1 cellular context compared by ENCODE assay signal in the genomic region with DNA sequence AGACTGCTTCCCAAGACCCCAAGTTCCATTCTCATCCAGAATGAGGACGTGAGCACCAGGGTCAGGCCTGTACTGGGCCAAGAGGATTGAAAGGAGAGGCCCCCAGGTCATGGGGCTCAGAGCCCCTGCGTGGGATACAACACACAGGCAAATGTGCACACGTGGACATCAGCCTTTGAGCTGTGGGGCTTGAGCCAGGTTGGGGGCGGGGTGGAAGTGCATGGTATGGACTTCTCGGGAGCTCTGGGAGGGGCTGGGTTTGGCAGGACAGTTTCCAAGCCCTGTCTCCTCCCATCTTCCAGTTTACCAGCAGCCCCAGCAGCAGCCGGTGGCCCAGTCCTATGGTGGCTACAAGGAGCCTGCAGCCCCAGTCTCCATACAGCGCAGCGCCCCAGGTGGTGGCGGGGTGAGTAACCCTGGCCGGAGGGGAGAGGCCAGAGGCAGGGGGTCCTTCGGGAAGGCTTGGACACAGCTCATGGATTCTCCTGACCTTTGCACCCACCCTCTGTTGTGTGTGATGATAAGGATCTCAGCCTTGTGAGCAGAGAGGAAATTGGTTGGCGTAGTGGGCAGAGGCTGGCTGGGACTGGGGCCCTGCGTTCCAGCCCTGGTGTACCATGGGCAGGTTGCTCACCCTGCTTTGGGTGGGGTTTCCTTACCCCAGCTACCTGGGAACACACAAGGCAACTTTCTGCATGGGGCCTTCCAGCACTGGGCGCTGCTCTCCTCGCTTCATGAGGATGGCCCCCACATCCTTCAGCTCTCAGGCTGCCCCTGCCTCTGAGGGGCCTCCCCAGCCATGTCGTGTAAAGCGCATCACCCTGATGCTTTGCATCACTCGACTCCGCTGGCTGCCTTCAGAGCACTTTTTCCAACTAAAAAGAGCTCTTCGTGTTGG.
TF ChIP-seq lines count a peak whose summit lies in the region.

No MANE protein-coding gene starts in this region.

TF ChIP-seq in HepG2, 621 proteins besides CTCF, POLR2A, EP300 and RAD21 (continued from another document and continues in another):
- TF ChIP-seq, protein P1, sequence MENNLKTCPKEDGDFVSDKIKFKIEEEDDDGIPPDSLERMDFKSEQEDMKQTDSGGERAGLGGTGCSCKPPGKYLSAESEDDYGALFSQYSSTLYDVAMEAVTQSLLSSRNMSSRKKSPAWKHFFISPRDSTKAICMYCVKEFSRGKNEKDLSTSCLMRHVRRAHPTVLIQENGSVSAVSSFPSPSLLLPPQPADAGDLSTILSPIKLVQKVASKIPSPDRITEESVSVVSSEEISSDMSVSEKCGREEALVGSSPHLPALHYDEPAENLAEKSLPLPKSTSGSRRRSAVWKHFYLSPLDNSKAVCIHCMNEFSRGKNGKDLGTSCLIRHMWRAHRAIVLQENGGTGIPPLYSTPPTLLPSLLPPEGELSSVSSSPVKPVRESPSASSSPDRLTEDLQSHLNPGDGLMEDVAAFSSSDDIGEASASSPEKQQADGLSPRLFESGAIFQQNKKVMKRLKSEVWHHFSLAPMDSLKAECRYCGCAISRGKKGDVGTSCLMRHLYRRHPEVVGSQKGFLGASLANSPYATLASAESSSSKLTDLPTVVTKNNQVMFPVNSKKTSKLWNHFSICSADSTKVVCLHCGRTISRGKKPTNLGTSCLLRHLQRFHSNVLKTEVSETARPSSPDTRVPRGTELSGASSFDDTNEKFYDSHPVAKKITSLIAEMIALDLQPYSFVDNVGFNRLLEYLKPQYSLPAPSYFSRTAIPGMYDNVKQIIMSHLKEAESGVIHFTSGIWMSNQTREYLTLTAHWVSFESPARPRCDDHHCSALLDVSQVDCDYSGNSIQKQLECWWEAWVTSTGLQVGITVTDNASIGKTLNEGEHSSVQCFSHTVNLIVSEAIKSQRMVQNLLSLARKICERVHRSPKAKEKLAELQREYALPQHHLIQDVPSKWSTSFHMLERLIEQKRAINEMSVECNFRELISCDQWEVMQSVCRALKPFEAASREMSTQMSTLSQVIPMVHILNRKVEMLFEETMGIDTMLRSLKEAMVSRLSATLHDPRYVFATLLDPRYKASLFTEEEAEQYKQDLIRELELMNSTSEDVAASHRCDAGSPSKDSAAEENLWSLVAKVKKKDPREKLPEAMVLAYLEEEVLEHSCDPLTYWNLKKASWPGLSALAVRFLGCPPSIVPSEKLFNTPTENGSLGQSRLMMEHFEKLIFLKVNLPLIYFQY (CRISPR knock-in tag; IDR thresholded peaks at IDR 0.05; ENCODE audit: borderline replicate concordance): peak; percentile 27; the same call in 1 of the 2 replicates
- TF ChIP-seq EEA1 (CRISPR knock-in tag; IDR thresholded peaks at IDR 0.05; ENCODE audit: borderline replicate concordance) (peak; percentile 58; the same call in 1 of the 2 replicates), NFE2L2 (IDR thresholded peaks at IDR 0.05; ENCODE audit: low read length) (no peak), SAP130 (CRISPR knock-in tag; IDR thresholded peaks at IDR 0.05; ENCODE audit: low read depth) (peak; percentile 79), FOXP1 (IDR thresholded peaks at IDR 0.05) (no peak), FOXP1 (CRISPR knock-in tag; IDR thresholded peaks at IDR 0.05) (peak; percentile 19; the same call in 1 of the 2 replicates), ZNF562 (CRISPR knock-in tag; IDR thresholded peaks at IDR 0.05; ENCODE audit: borderline replicate concordance) (no peak), SKI (IDR thresholded peaks at IDR 0.05; ENCODE audit: partially characterized antibody) (peak; percentile 74), HNF4A (CRISPR knock-in tag; IDR thresholded peaks at IDR 0.05) (peak; percentile 95), SMAD3 (CRISPR knock-in tag; IDR thresholded peaks at IDR 0.05) (peak; percentile 65), RXRB (CRISPR knock-in tag; IDR thresholded peaks at IDR 0.05; ENCODE audit: borderline replicate concordance) (peak; percentile 62), GZF1 (CRISPR knock-in tag; IDR thresholded peaks at IDR 0.05) (no peak), RFX5 (IDR thresholded peaks at IDR 0.05; ENCODE audit: low read depth, low read length) (no peak), FLYWCH1 (CRISPR knock-in tag; IDR thresholded peaks at IDR 0.05) (no peak), ATRX (CRISPR knock-in tag; IDR thresholded peaks at IDR 0.05; ENCODE audit: borderline replicate concordance) (no peak), TFE3 (CRISPR knock-in tag; IDR thresholded peaks at IDR 0.05) (peak; percentile 48; the same call in 1 of the 2 replicates), ZNF724P (CRISPR knock-in tag; IDR thresholded peaks at IDR 0.05; ENCODE audit: borderline replicate concordance) (peak; percentile 83; the same call in 1 of the 2 replicates), TEAD2 (CRISPR knock-in tag; IDR thresholded peaks at IDR 0.05) (no peak), SNRNP70 (IDR thresholded peaks at IDR 0.05; ENCODE audit: low read depth, low read length) (no peak), ZFP37 (CRISPR knock-in tag; IDR thresholded peaks at IDR 0.05; ENCODE audit: borderline replicate concordance) (no peak), FOXP4 (CRISPR knock-in tag; IDR thresholded peaks at IDR 0.05) (peak; percentile 71), ELF3 (CRISPR knock-in tag; IDR thresholded peaks at IDR 0.05) (peak; percentile 48; the same call in 1 of the 2 replicates)
- TF ChIP-seq, protein P2, sequence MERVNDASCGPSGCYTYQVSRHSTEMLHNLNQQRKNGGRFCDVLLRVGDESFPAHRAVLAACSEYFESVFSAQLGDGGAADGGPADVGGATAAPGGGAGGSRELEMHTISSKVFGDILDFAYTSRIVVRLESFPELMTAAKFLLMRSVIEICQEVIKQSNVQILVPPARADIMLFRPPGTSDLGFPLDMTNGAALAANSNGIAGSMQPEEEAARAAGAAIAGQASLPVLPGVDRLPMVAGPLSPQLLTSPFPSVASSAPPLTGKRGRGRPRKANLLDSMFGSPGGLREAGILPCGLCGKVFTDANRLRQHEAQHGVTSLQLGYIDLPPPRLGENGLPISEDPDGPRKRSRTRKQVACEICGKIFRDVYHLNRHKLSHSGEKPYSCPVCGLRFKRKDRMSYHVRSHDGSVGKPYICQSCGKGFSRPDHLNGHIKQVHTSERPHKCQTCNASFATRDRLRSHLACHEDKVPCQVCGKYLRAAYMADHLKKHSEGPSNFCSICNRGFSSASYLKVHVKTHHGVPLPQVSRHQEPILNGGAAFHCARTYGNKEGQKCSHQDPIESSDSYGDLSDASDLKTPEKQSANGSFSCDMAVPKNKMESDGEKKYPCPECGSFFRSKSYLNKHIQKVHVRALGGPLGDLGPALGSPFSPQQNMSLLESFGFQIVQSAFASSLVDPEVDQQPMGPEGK (CRISPR knock-in tag; IDR thresholded peaks at IDR 0.05): peak; percentile 92
- TF ChIP-seq, protein P3, sequence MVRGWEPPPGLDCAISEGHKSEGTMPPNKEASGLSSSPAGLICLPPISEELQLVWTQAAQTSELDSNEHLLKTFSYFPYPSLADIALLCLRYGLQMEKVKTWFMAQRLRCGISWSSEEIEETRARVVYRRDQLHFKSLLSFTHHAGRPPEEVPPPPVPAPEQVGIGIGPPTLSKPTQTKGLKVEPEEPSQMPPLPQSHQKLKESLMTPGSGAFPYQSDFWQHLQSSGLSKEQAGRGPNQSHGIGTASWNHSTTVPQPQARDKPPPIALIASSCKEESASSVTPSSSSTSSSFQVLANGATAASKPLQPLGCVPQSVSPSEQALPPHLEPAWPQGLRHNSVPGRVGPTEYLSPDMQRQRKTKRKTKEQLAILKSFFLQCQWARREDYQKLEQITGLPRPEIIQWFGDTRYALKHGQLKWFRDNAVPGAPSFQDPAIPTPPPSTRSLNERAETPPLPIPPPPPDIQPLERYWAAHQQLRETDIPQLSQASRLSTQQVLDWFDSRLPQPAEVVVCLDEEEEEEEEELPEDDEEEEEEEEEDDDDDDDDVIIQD (CRISPR knock-in tag; IDR thresholded peaks at IDR 0.05; ENCODE audit: low read depth): 0 out of 2 replicates have a peak, but pooled peaks have one; percentile 18
- TF ChIP-seq, protein P4, sequence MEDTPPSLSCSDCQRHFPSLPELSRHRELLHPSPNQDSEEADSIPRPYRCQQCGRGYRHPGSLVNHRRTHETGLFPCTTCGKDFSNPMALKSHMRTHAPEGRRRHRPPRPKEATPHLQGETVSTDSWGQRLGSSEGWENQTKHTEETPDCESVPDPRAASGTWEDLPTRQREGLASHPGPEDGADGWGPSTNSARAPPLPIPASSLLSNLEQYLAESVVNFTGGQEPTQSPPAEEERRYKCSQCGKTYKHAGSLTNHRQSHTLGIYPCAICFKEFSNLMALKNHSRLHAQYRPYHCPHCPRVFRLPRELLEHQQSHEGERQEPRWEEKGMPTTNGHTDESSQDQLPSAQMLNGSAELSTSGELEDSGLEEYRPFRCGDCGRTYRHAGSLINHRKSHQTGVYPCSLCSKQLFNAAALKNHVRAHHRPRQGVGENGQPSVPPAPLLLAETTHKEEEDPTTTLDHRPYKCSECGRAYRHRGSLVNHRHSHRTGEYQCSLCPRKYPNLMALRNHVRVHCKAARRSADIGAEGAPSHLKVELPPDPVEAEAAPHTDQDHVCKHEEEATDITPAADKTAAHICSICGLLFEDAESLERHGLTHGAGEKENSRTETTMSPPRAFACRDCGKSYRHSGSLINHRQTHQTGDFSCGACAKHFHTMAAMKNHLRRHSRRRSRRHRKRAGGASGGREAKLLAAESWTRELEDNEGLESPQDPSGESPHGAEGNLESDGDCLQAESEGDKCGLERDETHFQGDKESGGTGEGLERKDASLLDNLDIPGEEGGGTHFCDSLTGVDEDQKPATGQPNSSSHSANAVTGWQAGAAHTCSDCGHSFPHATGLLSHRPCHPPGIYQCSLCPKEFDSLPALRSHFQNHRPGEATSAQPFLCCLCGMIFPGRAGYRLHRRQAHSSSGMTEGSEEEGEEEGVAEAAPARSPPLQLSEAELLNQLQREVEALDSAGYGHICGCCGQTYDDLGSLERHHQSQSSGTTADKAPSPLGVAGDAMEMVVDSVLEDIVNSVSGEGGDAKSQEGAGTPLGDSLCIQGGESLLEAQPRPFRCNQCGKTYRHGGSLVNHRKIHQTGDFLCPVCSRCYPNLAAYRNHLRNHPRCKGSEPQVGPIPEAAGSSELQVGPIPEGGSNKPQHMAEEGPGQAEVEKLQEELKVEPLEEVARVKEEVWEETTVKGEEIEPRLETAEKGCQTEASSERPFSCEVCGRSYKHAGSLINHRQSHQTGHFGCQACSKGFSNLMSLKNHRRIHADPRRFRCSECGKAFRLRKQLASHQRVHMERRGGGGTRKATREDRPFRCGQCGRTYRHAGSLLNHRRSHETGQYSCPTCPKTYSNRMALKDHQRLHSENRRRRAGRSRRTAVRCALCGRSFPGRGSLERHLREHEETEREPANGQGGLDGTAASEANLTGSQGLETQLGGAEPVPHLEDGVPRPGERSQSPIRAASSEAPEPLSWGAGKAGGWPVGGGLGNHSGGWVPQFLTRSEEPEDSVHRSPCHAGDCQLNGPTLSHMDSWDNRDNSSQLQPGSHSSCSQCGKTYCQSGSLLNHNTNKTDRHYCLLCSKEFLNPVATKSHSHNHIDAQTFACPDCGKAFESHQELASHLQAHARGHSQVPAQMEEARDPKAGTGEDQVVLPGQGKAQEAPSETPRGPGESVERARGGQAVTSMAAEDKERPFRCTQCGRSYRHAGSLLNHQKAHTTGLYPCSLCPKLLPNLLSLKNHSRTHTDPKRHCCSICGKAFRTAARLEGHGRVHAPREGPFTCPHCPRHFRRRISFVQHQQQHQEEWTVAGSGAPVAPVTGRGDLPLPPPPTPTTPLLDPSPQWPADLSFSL (CRISPR knock-in tag; IDR thresholded peaks at IDR 0.05): peak; percentile 26; the same call in 1 of the 2 replicates
- TF ChIP-seq, protein P5, sequence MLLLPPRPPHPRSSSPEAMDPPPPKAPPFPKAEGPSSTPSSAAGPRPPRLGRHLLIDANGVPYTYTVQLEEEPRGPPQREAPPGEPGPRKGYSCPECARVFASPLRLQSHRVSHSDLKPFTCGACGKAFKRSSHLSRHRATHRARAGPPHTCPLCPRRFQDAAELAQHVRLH (CRISPR knock-in tag; IDR thresholded peaks at IDR 0.05; ENCODE audit: borderline replicate concordance, low read depth): peak; percentile 47; the same call in 1 of the 2 replicates
- TF ChIP-seq, protein P6, sequence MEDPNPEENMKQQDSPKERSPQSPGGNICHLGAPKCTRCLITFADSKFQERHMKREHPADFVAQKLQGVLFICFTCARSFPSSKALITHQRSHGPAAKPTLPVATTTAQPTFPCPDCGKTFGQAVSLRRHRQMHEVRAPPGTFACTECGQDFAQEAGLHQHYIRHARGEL (CRISPR knock-in tag; IDR thresholded peaks at IDR 0.05): 0 out of 2 replicates have a peak, but pooled peaks have one; percentile 4
